Comparison of ENCODE assay signal across 26 cellular contexts in the genomic region with DNA sequence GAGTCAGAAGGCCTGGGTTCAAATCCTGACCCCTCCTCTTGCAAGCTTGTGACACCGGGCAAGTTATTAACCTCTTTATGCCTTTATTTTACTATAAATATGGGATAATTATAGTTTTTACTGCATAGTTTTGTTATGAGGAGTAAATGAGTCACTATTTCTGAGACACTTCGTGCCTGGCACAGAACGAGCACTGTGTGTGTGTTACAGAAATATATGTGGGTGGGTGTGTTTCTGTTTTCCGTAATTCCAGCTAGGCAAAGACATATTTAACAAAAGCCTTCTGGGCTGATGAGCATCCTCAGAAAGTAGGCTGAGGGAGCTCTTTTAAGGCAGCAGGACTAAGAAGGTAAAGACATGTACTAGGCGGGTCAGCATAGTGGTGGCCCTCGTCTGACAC.
DNase-seq lines count a peak whose midpoint lies in the region; ATAC-seq and TF ChIP-seq lines count a peak whose summit lies in the region.
"Had no signal": no experiment of that assay in that cellular context is flagged by ENCODE, and none has a peak within 500 bp of the region (broad histone marks: within the 10 kb centered on the region; RNA-seq: fewer than 3 reads in every experiment).

No MANE protein-coding gene starts in this region.

- WGBS in SK-N-SH (ENCODE audit: low lambda C conversion rate) = 37% methylated on average over 6 of the region's 6 CpGs

- peak; percentile 55 for ATAC-seq in omental fat pad (ENCODE audit: low FRiP score)
- ATAC-seq in HG03045 (IDR thresholded peaks at IDR 0.05; ENCODE audit: unreplicated experiment) = no peak
- ATAC-seq: naive thymus-derived CD8-positive, alpha-beta T cell had no signal

- no peaks in the 10 kb centered on the region for H3F3A ChIP-seq in SK-N-SH (replicated peaks; ENCODE audit: insufficient read depth)

- H3K27me3 ChIP-seq in fibroblast of lung (ENCODE audit: control insufficient read depth, insufficient read depth, low read length) = no peaks in the 10 kb centered on the region
- H3K27me3 ChIP-seq in SK-N-SH (ENCODE audit: insufficient read depth) = no peaks in the 10 kb centered on the region
- H3K27me3 ChIP-seq: cardiac muscle cell, upper lobe of left lung had no signal

- CTCF ChIA-PET in SK-N-SH (lab: Yijun Ruan, JAX) = interaction anchor here (1.4 kb wide), 1 partner anchor 23 kb away, joined by 4 read pairs; no protein-coding TSS in a partner anchor

- H3K4me1 ChIP-seq in fibroblast of lung (ENCODE audit: control insufficient read depth, extremely low read depth, insufficient read depth, low read length) (no peaks in the 10 kb centered on the region), SK-N-SH (ENCODE audit: control insufficient read depth in 1 of 2, insufficient read depth in 2 of 2, low read depth in 1 of 2, low read length in 1 of 2) (peaks cover 0 to 5% of the 10 kb centered on the region in 2 experiments; a peak in 1 of 4 replicates)
- H3K4me1 ChIP-seq: HAP-1, upper lobe of left lung had no signal

- peak; percentile 46 for DNase-seq in Daoy (ENCODE audit: low read depth)
- peak; percentile 68 for DNase-seq in NCI-H226
- peak; percentile 17 to 62 for DNase-seq in fibroblast of lung (ENCODE audit: low read depth in 2 of 2)
- no peak for DNase-seq in omental fat pad (ENCODE audit: low spot score)
- no peak for DNase-seq in NCI-H2081 (lab: John Stamatoyannopoulos, UW)
- DNase-seq in SK-N-SH = no peak
- DNase-seq: activated CD4-positive, alpha-beta T cell treated with anti-CD3 and anti-CD28 coated beads for 1 hour; activated gamma-delta T cell treated with Interleukin-2 at 50 U/mL for 16 hours; activated T-cell treated with anti-CD3 and anti-CD28 coated beads, Interleukin-2, amount 50 U/mL, for 24 hours; amniotic stem cell; DMS79 treated with DMSO at 0.1 percent for 48 hours; KBM-7; left ventricle myocardium inferior; naive thymus-derived CD8-positive, alpha-beta T cell; NCI-H1436; NCI-H2107; NCI-H446 treated with DMSO at 0.1 percent for 48 hours; occipital lobe had no signal

- no peak overlapping the region for H3K9ac ChIP-seq in fibroblast of lung (ENCODE audit: insufficient read depth, low read length)
- H3K9ac ChIP-seq in SK-N-SH = no peak overlapping the region

- H3K79me2 ChIP-seq in fibroblast of lung (ENCODE audit: control insufficient read depth, insufficient read depth, low read length) (no peaks in the 10 kb centered on the region), SK-N-SH (ENCODE audit: insufficient read depth) (no peaks in the 10 kb centered on the region)

- H3K4me3 ChIP-seq in fibroblast of lung (replicated peaks in 1 of 4; ENCODE audit: control extremely low read depth in 1 of 4, insufficient read depth in 1 of 4, low read depth in 3 of 4, low read length in 4 of 4) (no peak overlapping the region), SK-N-SH (ENCODE audit: low read depth in 2 of 2, low read length in 1 of 2) (no peak overlapping the region)
- H3K4me3 ChIP-seq: cardiac muscle cell, coronary artery, HAP-1, left ventricle myocardium inferior, SK-N-MC, skin epidermis, upper lobe of left lung had no signal

- H3K9me3 ChIP-seq in fibroblast of lung (ENCODE audit: control insufficient read depth, insufficient read depth, low read depth, low read length) (no peaks in the 10 kb centered on the region), SK-N-SH (peaks cover 6% of the 10 kb centered on the region; the same call in 1 of the 2 replicates)
- H3K9me3 ChIP-seq: HAP-1 had no signal

- H2AFZ ChIP-seq in fibroblast of lung (ENCODE audit: low read length) (no peak overlapping the region), SK-N-SH (ENCODE audit: low read depth) (no peak overlapping the region)

- TF ChIP-seq RAD21 in SK-N-SH (IDR thresholded peaks at IDR 0.05; ENCODE audit: low read length) = no peak

- TF ChIP-seq CTCF in fibroblast of lung (conservative IDR thresholded peaks at IDR 0.05 in 1 of 2, IDR thresholded peaks at IDR 0.05 in 1 of 2; ENCODE audit: low read depth in 1 of 2, low read length in 2 of 2) (no peak), omental fat pad (IDR thresholded peaks at IDR 0.05) (no peak), SK-N-SH (IDR thresholded peaks at IDR 0.05) (no peak)

- POLR2A ChIA-PET in SK-N-SH (lab: Yijun Ruan, JAX) = no interaction called here

- H3K9me2 ChIP-seq in SK-N-SH = no peaks in the 10 kb centered on the region

- H3K36me3 ChIP-seq in fibroblast of lung (ENCODE audit: control insufficient read depth, insufficient read depth, low read length) (no peaks in the 10 kb centered on the region), SK-N-SH (replicated peaks in 1 of 2; ENCODE audit: control insufficient read depth in 1 of 2, insufficient read depth in 2 of 2, low read length in 1 of 2) (no peaks in the 10 kb centered on the region)
- H3K36me3 ChIP-seq: cardiac muscle cell, HAP-1, left ventricle myocardium inferior, upper lobe of left lung had no signal

- no peaks in the 10 kb centered on the region for H4K20me1 ChIP-seq in fibroblast of lung (ENCODE audit: control insufficient read depth, extremely low read depth, insufficient read depth, low read length)
- no peaks in the 10 kb centered on the region for H4K20me1 ChIP-seq in SK-N-SH (ENCODE audit: insufficient read depth)

- TF ChIP-seq EP300 in SK-N-SH (IDR thresholded peaks at IDR 0.05; ENCODE audit: borderline replicate concordance in 1 of 2, low read depth in 1 of 2, low read length in 1 of 2) = no peak

- no peak overlapping the region for H3K4me2 ChIP-seq in fibroblast of lung (ENCODE audit: extremely low read depth, insufficient read depth, low read length)
- no peak overlapping the region for H3K4me2 ChIP-seq in SK-N-SH

- no peak overlapping the region for H3K27ac ChIP-seq in fibroblast of lung (ENCODE audit: insufficient read depth, low read length)
- H3K27ac ChIP-seq in SK-N-SH (ENCODE audit: low read depth in 2 of 2, low read length in 1 of 2) = no peak overlapping the region
- H3K27ac ChIP-seq: C4-2B, cardiac muscle cell, coronary artery, left ventricle myocardium inferior, SK-N-MC, upper lobe of left lung had no signal

TF ChIP-seq in SK-N-SH, 30 proteins besides CTCF, POLR2A, EP300 and RAD21:
- TF ChIP-seq FOSL2 (IDR thresholded peaks at IDR 0.05; ENCODE audit: borderline replicate concordance, low read depth) = no peak
- TF ChIP-seq, protein P1, sequence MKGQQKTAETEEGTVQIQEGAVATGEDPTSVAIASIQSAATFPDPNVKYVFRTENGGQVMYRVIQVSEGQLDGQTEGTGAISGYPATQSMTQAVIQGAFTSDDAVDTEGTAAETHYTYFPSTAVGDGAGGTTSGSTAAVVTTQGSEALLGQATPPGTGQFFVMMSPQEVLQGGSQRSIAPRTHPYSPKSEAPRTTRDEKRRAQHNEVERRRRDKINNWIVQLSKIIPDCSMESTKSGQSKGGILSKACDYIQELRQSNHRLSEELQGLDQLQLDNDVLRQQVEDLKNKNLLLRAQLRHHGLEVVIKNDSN (IDR thresholded peaks at IDR 0.05; ENCODE audit: borderline replicate concordance, low read depth) = no peak
- TF ChIP-seq, protein P2, sequence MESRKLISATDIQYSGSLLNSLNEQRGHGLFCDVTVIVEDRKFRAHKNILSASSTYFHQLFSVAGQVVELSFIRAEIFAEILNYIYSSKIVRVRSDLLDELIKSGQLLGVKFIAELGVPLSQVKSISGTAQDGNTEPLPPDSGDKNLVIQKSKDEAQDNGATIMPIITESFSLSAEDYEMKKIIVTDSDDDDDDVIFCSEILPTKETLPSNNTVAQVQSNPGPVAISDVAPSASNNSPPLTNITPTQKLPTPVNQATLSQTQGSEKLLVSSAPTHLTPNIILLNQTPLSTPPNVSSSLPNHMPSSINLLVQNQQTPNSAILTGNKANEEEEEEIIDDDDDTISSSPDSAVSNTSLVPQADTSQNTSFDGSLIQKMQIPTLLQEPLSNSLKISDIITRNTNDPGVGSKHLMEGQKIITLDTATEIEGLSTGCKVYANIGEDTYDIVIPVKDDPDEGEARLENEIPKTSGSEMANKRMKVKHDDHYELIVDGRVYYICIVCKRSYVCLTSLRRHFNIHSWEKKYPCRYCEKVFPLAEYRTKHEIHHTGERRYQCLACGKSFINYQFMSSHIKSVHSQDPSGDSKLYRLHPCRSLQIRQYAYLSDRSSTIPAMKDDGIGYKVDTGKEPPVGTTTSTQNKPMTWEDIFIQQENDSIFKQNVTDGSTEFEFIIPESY (IDR thresholded peaks at IDR 0.05; ENCODE audit: borderline replicate concordance, low read depth) = no peak
- no peak for TF ChIP-seq MXI1 (IDR thresholded peaks at IDR 0.05; ENCODE audit: low read depth, low read length)

Comparison
In these comparisons a context has a peak if more than half of its experiments do, and no peak if none do; other contexts are left out.
1. DNase-seq: peak in Daoy (single experiment), NCI-H226 (single experiment) and fibroblast of lung (2 of 2); none in omental fat pad (single experiment), NCI-H2081 (0 of 2) and SK-N-SH (single experiment).